8 cellular contexts compared by ENCODE assay signal in genomic region chr17:79777166-79777843, GRCh38. TPM values are rescaled to one million over a fixed set of nuclear protein-coding genes. Genes with fewer than 3 reads are reported as not detected.
DNase-seq lines count a peak whose midpoint lies in the region; ATAC-seq and TF ChIP-seq lines count a peak whose summit lies in the region.

No MANE protein-coding gene starts in this region.

- TF ChIP-seq POLR2A in erythroblast (IDR thresholded peaks at IDR 0.05; ENCODE audit: low read length) (no peak), uterus (IDR thresholded peaks at IDR 0.05) (no peak)

- peak overlapping the region; percentile 20 to 26 for H3K27ac ChIP-seq in uterus

- H3K9me3 ChIP-seq in T-helper 17 cell (ENCODE audit: control insufficient read depth, low read length, poor library complexity, severe bottlenecking) (no peaks in the 10 kb centered on the region), mucosa of descending colon (no peaks in the 10 kb centered on the region), uterus (no peaks in the 10 kb centered on the region)

- DNase-seq in Ammon's horn (ENCODE audit: low spot score) (peak; percentile 61), GM13976 (ENCODE audit: low spot score) (peak; percentile 62), T-helper 17 cell (no peak), erythroblast (lab: John Stamatoyannopoulos, UW) (peak; percentile 73 to 74), mucosa of descending colon (peak in 1 of 3 donors; percentile 66), uterus (peak; percentile 55 to 60)
- peak; percentile 35 for DNase-seq in Jurkat, Clone E6-1 (ENCODE audit: low read depth, low spot score)

- H3K4me1 ChIP-seq in mucosa of descending colon (ENCODE audit: low read depth), result peaks cover 17% of the 10 kb centered on the region
- H3K4me1 ChIP-seq in uterus, result peaks cover 0 to 10% of the 10 kb centered on the region in 2 donors

- peak overlapping the region; percentile 65 for H3K4me3 Mint-ChIP-seq in T-helper 17 cell

- H3K27ac Mint-ChIP-seq in T-helper 17 cell, result no peak overlapping the region

- peaks cover 0 to 20% of the 10 kb centered on the region in 2 donors for H3K27me3 ChIP-seq in uterus

- peaks cover 83% of the 10 kb centered on the region for H3K27me3 Mint-ChIP-seq in T-helper 17 cell

- H3K36me3 ChIP-seq in mucosa of descending colon (ENCODE audit: low read depth), result no peaks in the 10 kb centered on the region
- H3K36me3 ChIP-seq in uterus, result no peaks in the 10 kb centered on the region

- H3K4me1 Mint-ChIP-seq in T-helper 17 cell, result peaks cover 15% of the 10 kb centered on the region

- ATAC-seq in T-helper 17 cell (peak; percentile 32), mucosa of descending colon (peak; percentile 34), GM19395 (IDR thresholded peaks at IDR 0.05; ENCODE audit: unreplicated experiment) (no peak)

- in situ Hi-C loops in GM13976 (cut with MboI; ENCODE audit: low sequenced_read_pairs, unreplicated experiment), result no loop called here

- no peaks in the 10 kb centered on the region for H3K36me3 Mint-ChIP-seq in T-helper 17 cell (ENCODE audit: low read depth)

- TF ChIP-seq CTCF in GM13976 (IDR thresholded peaks at IDR 0.05; ENCODE audit: borderline replicate concordance, control extremely low read depth, extremely low read depth, insufficient read depth, missing control alignments) (no peak), mucosa of descending colon (IDR thresholded peaks at IDR 0.05) (no peak), uterus (IDR thresholded peaks at IDR 0.05) (peak in 1 of 4 experiments; percentile 16)

- intact Hi-C loops in mucosa of descending colon (cut with DNase I, micrococcal nuclease) (no loop called here), uterus (cut with DNase I; ENCODE audit: low total_unique reads) (no loop called here)

- H3K4me3 ChIP-seq in Jurkat, Clone E6-1 (ENCODE audit: low read length), result peak overlapping the region; percentile 53
- H3K4me3 ChIP-seq in mucosa of descending colon, result no peak overlapping the region
- peak overlapping the region; percentile 36 to 48 for H3K4me3 ChIP-seq in uterus

RNA-seq across cellular contexts. Expression of gene CBX2, which starts 0.6 kb away (rescaled TPM):
- polyA plus RNA-seq in Jurkat, Clone E6-1 (2012; ENCODE audit: insufficient read depth, insufficient read length), result 36.6 TPM
- under 1 TPM in 1 of 2 donors, not detected in 1; 0.18 TPM for total RNA-seq in T-helper 17 cell
- 1 to 10 TPM in 1 of 3 donors, under 1 TPM in 2; 0.14 to 1.5 (median 0.76) TPM for total RNA-seq in mucosa of descending colon
- 10 to 100 TPM in 1 of 4 donors, 1 to 10 TPM in 2, not detected in 1; 1.0 to 14.9 (median 4.6) TPM for total RNA-seq in uterus

RNA-seq across cellular contexts. Expression of gene CBX8, which starts 19.6 kb away (rescaled TPM):
- 17.0 TPM for polyA plus RNA-seq in Jurkat, Clone E6-1 (2012; ENCODE audit: insufficient read depth, insufficient read length)
- total RNA-seq in T-helper 17 cell, result 1 to 10 TPM; 2.5 to 3.6 TPM
- 1 to 10 TPM; 3.4 to 4.7 (median 4.0) TPM for total RNA-seq in mucosa of descending colon
- 10 to 100 TPM in 1 of 4 donors, 1 to 10 TPM in 2, not detected in 1; 1.8 to 10.7 (median 2.6) TPM for total RNA-seq in uterus

RNA-seq across cellular contexts. Expression of gene ENPP7, which starts 46.6 kb away (rescaled TPM):
- not detected for polyA plus RNA-seq in Jurkat, Clone E6-1 (2012; ENCODE audit: insufficient read depth, insufficient read length)
- total RNA-seq in T-helper 17 cell (not detected), mucosa of descending colon (not detected), uterus (not detected)

Comparison
In these comparisons a context has a peak if more than half of its experiments do, and no peak if none do; other contexts are left out.
1. DNase-seq: peak in Ammon's horn (single experiment), GM13976 (single experiment), Jurkat, Clone E6-1 (single experiment), erythroblast (2 of 2) and uterus (2 of 2); none in T-helper 17 cell (0 of 3).